In genomic region chr4:76982638-76983579, GRCh38 we compare ENCODE assay signal across 1 cellular context.
TF ChIP-seq lines count a peak whose summit lies in the region.

No MANE protein-coding gene starts in this region.

TF ChIP-seq in HCT116, 20 proteins besides CTCF, POLR2A, EP300 and RAD21 (continued from another document):
- TF ChIP-seq MAX (IDR thresholded peaks at IDR 0.05) (no peak), CBX3 (IDR thresholded peaks at IDR 0.05; ENCODE audit: low read depth) (no peak), TCF7L2 (IDR thresholded peaks at IDR 0.05; ENCODE audit: borderline replicate concordance, extremely low read depth, insufficient read depth, insufficient read length) (no peak), EGR1 (IDR thresholded peaks at IDR 0.05; ENCODE audit: low read depth) (no peak), ZNF274 (IDR thresholded peaks at IDR 0.05; ENCODE audit: low read depth, low read length) (no peak), YY1 (IDR thresholded peaks at IDR 0.05; ENCODE audit: extremely low read depth, insufficient replicate concordance, low read depth, low read length) (no peak)
